In genomic region chr10:11742009-11742778, GRCh38 we compare ENCODE assay signal across 8 cellular contexts. TPM values are rescaled to one million over a fixed set of nuclear protein-coding genes. Genes with fewer than 3 reads are reported as not detected.
DNase-seq lines count a peak whose midpoint lies in the region; ATAC-seq and TF ChIP-seq lines count a peak whose summit lies in the region.
"Had no signal": no experiment of that assay in that cellular context is flagged by ENCODE, and none has a peak within 500 bp of the region (broad histone marks: within the 10 kb centered on the region; RNA-seq: fewer than 3 reads in every experiment).

ECHDC3 (plus strand) TSS chr10:11742382; CDS start chr10:11742577, 195 bp downstream.

- H3K4me3 ChIP-seq in adrenal gland (peak within 1 kb of the TSS in 2 of 4 donors; percentile 40 to 79), left ventricle myocardium inferior (peak within 1 kb of the TSS; percentile 76), sigmoid colon (peak within 1 kb of the TSS; percentile 23 to 61 (median 48))

- DNase-seq in RPMI7951 (ENCODE audit: low read depth) (peak; percentile 55), adrenal gland (peak in 6 of 7 donors; percentile 60 to 74 (median 67)), left ventricle myocardium inferior (peak; percentile 79), sigmoid colon (no peak), DMS153 treated with DMSO at 0.1 percent for 48 hours (lab: John Stamatoyannopoulos, UW; ENCODE audit: unreplicated experiment) (no peak)

- TF ChIP-seq POLR2A in adrenal gland (IDR thresholded peaks at IDR 0.05): no peak
- no peak for TF ChIP-seq POLR2A in sigmoid colon (IDR thresholded peaks at IDR 0.05)

- H3K27ac ChIP-seq in adrenal gland: peak within 1 kb of the TSS in 3 of 5 donors; percentile 56 to 80 (median 75)
- peak within 1 kb of the TSS; percentile 94 for H3K27ac ChIP-seq in left ventricle myocardium inferior (replicated peaks)
- H3K27ac ChIP-seq in sigmoid colon: peak within 1 kb of the TSS in 3 of 4 donors; percentile 34 to 57 (median 48)

- H3K9me3 ChIP-seq in adrenal gland (replicated peaks in 1 of 3) (no peaks in the 10 kb centered on the region), left ventricle myocardium inferior (replicated peaks) (no peaks in the 10 kb centered on the region), sigmoid colon (no peaks in the 10 kb centered on the region)

- TF ChIP-seq CTCF in adrenal gland (IDR thresholded peaks at IDR 0.05) (no peak), left ventricle myocardium inferior (IDR thresholded peaks at IDR 0.05; ENCODE audit: borderline replicate concordance) (no peak), sigmoid colon (IDR thresholded peaks at IDR 0.05) (no peak)

- H3K4me1 ChIP-seq in adrenal gland (replicated peaks in 1 of 2): peaks cover 13 to 24% of the 10 kb centered on the region in 2 donors
- H3K4me1 ChIP-seq in left ventricle myocardium inferior: peaks cover 53% of the 10 kb centered on the region
- peaks cover 0 to 17% (median 3%) of the 10 kb centered on the region in 4 donors for H3K4me1 ChIP-seq in sigmoid colon

- intact Hi-C loops in adrenal gland (cut with DNase I) (no loop called here), left ventricle myocardium inferior (cut with micrococcal nuclease) (no loop called here), sigmoid colon (cut with DNase I) (no loop called here)

- ATAC-seq in GM18517 (IDR thresholded peaks at IDR 0.05; ENCODE audit: unreplicated experiment) (peak; percentile 58), HG02798 (IDR thresholded peaks at IDR 0.05; ENCODE audit: poor library complexity, unreplicated experiment) (peak; percentile 45)

- H3K36me3 ChIP-seq in adrenal gland (replicated peaks in 1 of 2) (no peaks in the 10 kb centered on the region), left ventricle myocardium inferior (no peaks in the 10 kb centered on the region), sigmoid colon (no peaks in the 10 kb centered on the region)

- H3K27me3 ChIP-seq in adrenal gland: no peaks in the 10 kb centered on the region
- peaks cover 13% of the 10 kb centered on the region for H3K27me3 ChIP-seq in left ventricle myocardium inferior (ENCODE audit: low read depth)
- peaks cover 0 to 9% (median 8%) of the 10 kb centered on the region in 3 donors for H3K27me3 ChIP-seq in sigmoid colon

- WGBS in adrenal gland, 4 donors: 6 to 9% (median 7%) methylated on average over 12 to 93 of the region's 93 CpGs
- 1 to 9% methylated on average over 93 of the region's 93 CpGs for WGBS in sigmoid colon, 2 donors

- no peak for TF ChIP-seq EP300 in sigmoid colon (IDR thresholded peaks at IDR 0.05)

RNA-seq across cellular contexts. Expression of gene ECHDC3, which starts in this region (rescaled TPM):
- 8.2 and 10.7 TPM in 2 replicates for total RNA-seq in RPMI7951 (2014; rRNA removed; shearing (Covaris generic))
- total RNA-seq in adrenal gland: 100 to 1,000 TPM in 4 of 8 donors, 10 to 100 TPM in 4; 26.1 to 115 (median 77.0) TPM
- polyA plus RNA-seq in adrenal gland: 10 to 100 TPM in 2 of 3 donors, 1 to 10 TPM in 1; 9.8 to 26.9 (median 14.8) TPM
- total RNA-seq in left ventricle myocardium inferior: 88.5 TPM
- 10 to 100 TPM in 3 of 4 donors, 1 to 10 TPM in 1; 6.4 to 21.8 (median 13.8) TPM for total RNA-seq in sigmoid colon
- 10 to 100 TPM in 1 of 3 donors, 1 to 10 TPM in 2; 4.8 to 15.1 (median 9.2) TPM for polyA plus RNA-seq in sigmoid colon
- polyA plus RNA-seq: neural cell had no signal

Comparison
In these comparisons a context has a peak if more than half of its experiments do, and no peak if none do; other contexts are left out.
1. DNase-seq: peak in RPMI7951 (single experiment), adrenal gland (6 of 7) and left ventricle myocardium inferior (single experiment); none in sigmoid colon (single experiment) and DMS153 treated with DMSO at 0.1 percent for 48 hours (single experiment).
2. Peak in every context shown above with its lines, with median percentiles within 50 percentile points of each other: H3K27ac ChIP-seq.